ENCODE assay signal across 14 cellular contexts in genomic region chr13:113365551-113365971, GRCh38. TPM values are rescaled to one million over a fixed set of nuclear protein-coding genes. Genes with fewer than 3 reads are reported as not detected.
DNase-seq lines count a peak whose midpoint lies in the region; ATAC-seq, FAIRE-seq and TF ChIP-seq lines count a peak whose summit lies in the region.
"Had no signal": no experiment of that assay in that cellular context is flagged by ENCODE, and none has a peak within 500 bp of the region (broad histone marks: within the 10 kb centered on the region; RNA-seq: fewer than 3 reads in every experiment).

No MANE protein-coding gene starts in this region.

- H3K18ac ChIP-seq in H1 (ENCODE audit: extremely low read depth, low read length), result no peak overlapping the region; the same call in 1 of the 2 replicates

- H3K79me1 ChIP-seq in H1 (ENCODE audit: low read depth, low read length), result peaks cover 3% of the 10 kb centered on the region

- TF ChIP-seq RAD21 in H1 (IDR thresholded peaks at IDR 0.05 in 1 of 2, conservative IDR thresholded peaks at IDR 0.05 in 1 of 2; ENCODE audit: low read depth in 2 of 2, low read length in 2 of 2), result no peak

- no peak overlapping the region for H2AK5ac ChIP-seq in H1 (ENCODE audit: low read depth, low read length)

- POLR2A ChIA-PET in CD8-positive, alpha-beta T cell (lab: Charles Lee), result no interaction called here
- POLR2A ChIA-PET in H1 (lab: Charles Lee; ENCODE audit: partially characterized antibody), result interaction anchor here (0.6 to 7.3 kb wide), 9 partner anchors 8 to 156 kb away, joined by 3 to 78 read pairs (median 7); partner anchors contain the start of gene CUL4A
- POLR2A ChIA-PET in RWPE1 (lab: Yijun Ruan, JAX; ENCODE audit: low non-redundant PET), result no interaction called here

- FAIRE-seq in H1 (lab: Jason Lieb, UNC), result no peak

- H3K9me3 Mint-ChIP-seq in CD8-positive, alpha-beta T cell, result no peaks in the 10 kb centered on the region
- no peaks in the 10 kb centered on the region for H3K9me3 Mint-ChIP-seq in osteocyte (ENCODE audit: unreplicated experiment)

- peak overlapping the region; percentile 51 for H2BK120ac ChIP-seq in H1 (replicated peaks; ENCODE audit: low read depth, low read length)

- H3K36me3 Mint-ChIP-seq in CD8-positive, alpha-beta T cell, result no peaks in the 10 kb centered on the region
- no peaks in the 10 kb centered on the region for H3K36me3 Mint-ChIP-seq in osteocyte (ENCODE audit: unreplicated experiment)

- no peak overlapping the region for H4K8ac ChIP-seq in H1 (ENCODE audit: extremely low read depth, insufficient read depth, low read length)

- intact Hi-C loops in CD8-positive, alpha-beta T cell (cut with DNase I, micrococcal nuclease), result no loop called here

- H3K4me1 Mint-ChIP-seq in CD8-positive, alpha-beta T cell (ENCODE audit: low read depth), result peaks cover 4% of the 10 kb centered on the region
- H3K4me1 Mint-ChIP-seq in osteocyte (ENCODE audit: unreplicated experiment), result peaks cover 2% of the 10 kb centered on the region

- H3K23me2 ChIP-seq in H1 (ENCODE audit: low read depth, low read length), result peaks cover 10% of the 10 kb centered on the region; the same call in 1 of the 2 replicates

- H3K4me2 ChIP-seq in H1 (ENCODE audit: insufficient read depth in 1 of 2, low read depth in 2 of 2, low read length in 2 of 2), result no peak overlapping the region

- 0 out of 2 replicates have a peak overlapping the region, but pooled peaks have one; percentile 61 for H2BK15ac ChIP-seq in H1 (ENCODE audit: low read length)

- no peaks in the 10 kb centered on the region for H3K9me3 ChIP-seq in CD8-positive, alpha-beta T cell (ENCODE audit: low read length)
- H3K9me3 ChIP-seq in NT2/D1 (ENCODE audit: insufficient read depth, low read length) (no peaks in the 10 kb centered on the region), H1 (ENCODE audit: insufficient read depth in 2 of 2, low read depth in 1 of 2, low read length in 1 of 2) (no peaks in the 10 kb centered on the region; a peak in 1 of 4 replicates)
- H3K9me3 ChIP-seq: tibial artery had no signal

- H3K36me3 ChIP-seq in CD8-positive, alpha-beta T cell (ENCODE audit: insufficient read depth, low read length), result no peaks in the 10 kb centered on the region
- H3K36me3 ChIP-seq in NT2/D1 (ENCODE audit: insufficient read depth, insufficient read length, low read length), result peaks cover 3% of the 10 kb centered on the region
- H3K36me3 ChIP-seq in H1 (ENCODE audit: control insufficient read depth in 2 of 4, insufficient read depth in 4 of 4, low read length in 3 of 4), result peaks cover 0 to under 1% (median under 1%) of the 10 kb centered on the region in 4 experiments; a peak in 6 of 8 replicates
- H3K36me3 ChIP-seq: tibial artery had no signal

- no peak for DNase-seq in CD8-positive, alpha-beta T cell
- DNase-seq in NT2/D1 (ENCODE audit: low read depth, low spot score) (no peak), H1 (ENCODE audit: low read depth in 1 of 2, low spot score in 2 of 2) (peak in 1 of 2 experiments; percentile 52), osteocyte (ENCODE audit: extremely low spot score, unreplicated experiment) (no peak), putamen (ENCODE audit: low spot score) (no peak), RWPE1 (ENCODE audit: low spot score) (no peak)
- DNase-seq: DND-41, hippocampal formation, NCI-H146, Right ventricle myocardium superior had no signal

- peaks cover 3 to 24% of the 10 kb centered on the region in 2 experiments for H3K79me2 ChIP-seq in H1 (ENCODE audit: control insufficient read depth in 1 of 2, insufficient read depth in 2 of 2, low read length in 2 of 2)

- H3K4me3 ChIP-seq in CD8-positive, alpha-beta T cell (ENCODE audit: low read depth, low read length), result no peak overlapping the region
- no peak overlapping the region for H3K4me3 ChIP-seq in NT2/D1 (ENCODE audit: insufficient read length, low read depth)
- H3K4me3 ChIP-seq in H1 (ENCODE audit: extremely low read depth in 1 of 4, insufficient read depth in 2 of 4, low read depth in 3 of 4, low read length in 4 of 4), result no peak overlapping the region

- no peak for TF ChIP-seq CTCF in CD8-positive, alpha-beta T cell (IDR thresholded peaks at IDR 0.05)
- TF ChIP-seq CTCF in H1 (IDR thresholded peaks at IDR 0.05; ENCODE audit: control extremely low read depth in 1 of 3, insufficient read depth in 1 of 3, low read depth in 1 of 3, low read length in 3 of 3), result no peak
- TF ChIP-seq CTCF in osteocyte (IDR thresholded peaks at IDR 0.05), result no peak
- no peak for TF ChIP-seq CTCF in RWPE1 (conservative IDR thresholded peaks at IDR 0.05; ENCODE audit: low read depth)

- H3K4me1 ChIP-seq in CD8-positive, alpha-beta T cell (ENCODE audit: insufficient read depth, low read length), result peaks cover 10% of the 10 kb centered on the region
- H3K4me1 ChIP-seq in NT2/D1 (ENCODE audit: insufficient read depth, insufficient read length) (peaks cover 22% of the 10 kb centered on the region), H1 (replicated peaks in 1 of 4; ENCODE audit: control insufficient read depth in 3 of 4, insufficient read depth in 4 of 4, low read length in 3 of 4) (peaks cover 2 to 25% (median 7%) of the 10 kb centered on the region in 4 experiments)

- H3K23ac ChIP-seq in H1 (ENCODE audit: insufficient read length), result no peak overlapping the region

- no peak for TF ChIP-seq POLR2A in H1 (IDR thresholded peaks at IDR 0.05; ENCODE audit: control extremely low read depth in 1 of 2, low read depth in 2 of 2, low read length in 2 of 2)

- H3K27me3 ChIP-seq in CD8-positive, alpha-beta T cell (ENCODE audit: insufficient read depth, low read length), result peaks cover 5% of the 10 kb centered on the region
- H3K27me3 ChIP-seq in NT2/D1 (ENCODE audit: insufficient read depth, insufficient read length) (no peaks in the 10 kb centered on the region), H1 (replicated peaks in 1 of 4; ENCODE audit: control insufficient read depth in 3 of 4, extremely low read depth in 1 of 4, insufficient read depth in 3 of 4, low read length in 3 of 4) (0 out of 7 replicates have a peak, but pooled peaks cover 0 to 4% (median 0%) of the 10 kb centered on the region in 4 experiments)

- no peak overlapping the region for H2AFZ ChIP-seq in H1 (ENCODE audit: low read length)

- H4K5ac ChIP-seq in H1 (ENCODE audit: insufficient read length, low read depth, low read length), result no peak overlapping the region

- H3K9ac ChIP-seq in NT2/D1 (ENCODE audit: insufficient read length, low read depth), result peak overlapping the region; percentile 32
- no peak overlapping the region for H3K9ac ChIP-seq in H1 (replicated peaks in 1 of 4; ENCODE audit: extremely low read depth in 1 of 4, low read depth in 3 of 4, low read length in 3 of 4)

- 0 out of 2 replicates have a peak overlapping the region, but pooled peaks have one; percentile 48 for H2BK20ac ChIP-seq in H1 (ENCODE audit: low read length)

- ATAC-seq in CD8-positive, alpha-beta T cell, result no peak
- no peak for ATAC-seq in GM21447 (IDR thresholded peaks at IDR 0.05; ENCODE audit: unreplicated experiment)
- ATAC-seq in GM18520 (IDR thresholded peaks at IDR 0.05; ENCODE audit: unreplicated experiment), result no peak

- no peak overlapping the region for H3K56ac ChIP-seq in H1 (replicated peaks; ENCODE audit: insufficient read length, low read depth, low read length)

- no peak overlapping the region for H3K14ac ChIP-seq in H1 (ENCODE audit: insufficient read length)

- no peak overlapping the region for H3K4ac ChIP-seq in H1 (replicated peaks; ENCODE audit: insufficient read length, low read depth, low read length)

- H4K91ac ChIP-seq in H1 (replicated peaks; ENCODE audit: insufficient read length, low read length), result peak overlapping the region; percentile 69

- TF ChIP-seq EP300 in H1 (IDR thresholded peaks at IDR 0.05; ENCODE audit: borderline replicate concordance in 1 of 2, low read depth in 2 of 2, low read length in 2 of 2), result no peak

- H3K27ac Mint-ChIP-seq in CD8-positive, alpha-beta T cell, result no peak overlapping the region
- H3K27ac Mint-ChIP-seq in osteocyte (ENCODE audit: unreplicated experiment), result no peak overlapping the region

- peaks cover 23% of the 10 kb centered on the region for H3K27me3 Mint-ChIP-seq in CD8-positive, alpha-beta T cell (ENCODE audit: low read depth)
- H3K27me3 Mint-ChIP-seq in osteocyte (ENCODE audit: unreplicated experiment), result peaks cover 5% of the 10 kb centered on the region

- CTCF ChIA-PET in CD8-positive, alpha-beta T cell (lab: Charles Lee), result no interaction called here
- CTCF ChIA-PET in H1 (lab: Charles Lee; ENCODE audit: partially characterized antibody) (interaction anchor here (1.1 to 2.6 kb wide), 7 partner anchors 13 to 218 kb away, joined by 3 to 15 read pairs (median 5); no protein-coding TSS in a partner anchor), RWPE1 (lab: Yijun Ruan, JAX) (interaction anchor here (0.6 kb wide), 2 partner anchors 14 to 73 kb away, joined by 3 to 5 read pairs; no protein-coding TSS in a partner anchor)

- H3K4me3 Mint-ChIP-seq in CD8-positive, alpha-beta T cell, result peak overlapping the region; percentile 61
- peak overlapping the region; percentile 57 for H3K4me3 Mint-ChIP-seq in osteocyte (ENCODE audit: unreplicated experiment)

- peak overlapping the region; percentile 66; the same call in 1 of the 2 replicates for H2BK5ac ChIP-seq in H1 (ENCODE audit: low read depth, low read length)

- H4K20me1 ChIP-seq in H1 (replicated peaks in 1 of 2; ENCODE audit: control insufficient read depth in 1 of 2, insufficient read depth in 2 of 2, low read length in 2 of 2), result peaks cover 0 to 4% of the 10 kb centered on the region in 2 experiments

- H3K27ac ChIP-seq in CD8-positive, alpha-beta T cell (ENCODE audit: low read depth, low read length), result no peak overlapping the region
- H3K27ac ChIP-seq in H1 (ENCODE audit: low read depth, low read length) (no peak overlapping the region), RWPE1 (no peak overlapping the region)

- peak overlapping the region; percentile 90 for H2BK12ac ChIP-seq in H1 (ENCODE audit: low read depth, low read length)

- whole genome bisulfite sequencing in H1 (ENCODE audit: extremely low coverage in 1 of 2, insufficient coverage in 1 of 2, insufficient read length in 1 of 2, insufficient replicate concordance in 2 of 2, low coverage in 1 of 2, low lambda C conversion rate in 2 of 2, missing lambda C conversion rate in 1 of 2), 2 experiments, result 91% methylated on average over 23 of the region's 23 CpGs; no CpG with 5 or more reads in 1 of the 2 experiments

TF ChIP-seq in H1, 55 proteins besides CTCF, POLR2A, EP300 and RAD21 (continues in another document):
- TF ChIP-seq EZH2 (IDR thresholded peaks at IDR 0.05; ENCODE audit: low read depth, low read length, severe bottlenecking) (no peak), TEAD4 (IDR thresholded peaks at IDR 0.05; ENCODE audit: low read depth, low read length) (no peak)

RNA-seq across cellular contexts. Expression of gene GRTP1, which starts 1.6 kb away (rescaled TPM):
- not detected for total RNA-seq in CD8-positive, alpha-beta T cell
- total RNA-seq in H1 (2021; fragmentation: NEBNext Ultra II Directional; extraction: Animal tissue kit (Norgen Biotek cat#: 25700)), result 52.0 and 54.3 TPM in 2 replicates
- 34.7 and 47.5 TPM in 2 replicates for polyA plus RNA-seq in H1 (2011; rRNA removed)
- 42.5 TPM for polyA plus RNA-seq in H1 (2011; cell fraction: cytosol; rRNA removed)
- polyA plus RNA-seq in H1 (2011; cell fraction: nucleus; rRNA removed), result 44.3 TPM
- 42.4 to 45.7 TPM (median 42.7 TPM) in 4 replicates for polyA plus RNA-seq in H1 (2012, experiment 1 of 2)
- polyA plus RNA-seq in H1 (2012, experiment 2 of 2), result 43.5 TPM
- 29.8 TPM for polyA plus RNA-seq in H1 (2013, experiment 1 of 2)
- polyA plus RNA-seq in H1 (2013, experiment 2 of 2), result 25.9 TPM
- polyA minus RNA-seq in H1 (2011; rRNA and poly(A)+ RNA removed), result 15.8 and 16.3 TPM in 2 replicates
- 33.6 TPM for polyA minus RNA-seq in H1 (2011; cell fraction: cytosol; rRNA and poly(A)+ RNA removed)
- polyA minus RNA-seq in H1 (2011; cell fraction: nucleus; rRNA and poly(A)+ RNA removed), result 39.4 TPM
- total RNA-seq in osteocyte, result 0.99 and 2.0 TPM in 2 replicates
- total RNA-seq: T-helper 2 cell treated with Interferon-gamma antibody and Interleukin-4, amounts not matched to agents 100 ng/mL and 5 ng/mL, for 36 hours had no signal

Comparison
In these comparisons a context has a peak if more than half of its experiments do, and no peak if none do; other contexts are left out.
1. RNA of gene GRTP1, which starts 1.6 kb away (total RNA-seq): 52.0 to 54.3 TPM in H1; 0.99 to 2.0 TPM in osteocyte and not detected in CD8-positive, alpha-beta T cell; every median in the first group is over 10 times any median in the second.